16 cellular contexts compared by ENCODE assay signal in genomic region chr12:39405580-39405979, GRCh38. TPM values are rescaled to one million over a fixed set of nuclear protein-coding genes. Genes with fewer than 3 reads are reported as not detected.
A peak's percentile ranks its signal among the peaks of the same experiment; 100 is the strongest.
DNase-seq lines count a peak whose midpoint lies in the region; ATAC-seq and TF ChIP-seq lines count a peak whose summit lies in the region.
"Had no signal": no experiment of that assay in that cellular context is flagged by ENCODE, and none has a peak within 500 bp of the region (broad histone marks: within the 10 kb centered on the region; RNA-seq: fewer than 3 reads in every experiment).

No MANE protein-coding gene starts in this region.

- DNase-seq in activated T-cell treated with anti-CD3 and anti-CD28 coated beads, Interleukin-2, amount 50 U/mL, for 72 hours, result no peak
- DNase-seq in activated T-cell treated with anti-CD3 and anti-CD28 coated beads, Interleukin-2, amount 50 U/mL, for 24 hours, result no peak
- DNase-seq in foreskin melanocyte (peak; percentile 82), GM23248 (no peak)
- no peak for DNase-seq in activated CD4-positive, alpha-beta T cell treated with anti-CD3 and anti-CD28 coated beads for 4 hours
- DNase-seq: 8988T, DMS153, GOT3, NCI-H146, NCI-H226, PC-9 had no signal

- H3F3A ChIP-seq in GM23248 (ENCODE audit: insufficient read depth), result no peaks in the 10 kb centered on the region

- H3K9me3 ChIP-seq in OCI-LY3 (ENCODE audit: insufficient read depth, low read length) (no peaks in the 10 kb centered on the region), GM23248 (ENCODE audit: low read depth) (no peaks in the 10 kb centered on the region)
- H3K9me3 ChIP-seq: BLaER1 treated with 17β-estradiol and CSF1 and Interleukin-3, amounts not matched to agents 10 nM and 100 nM had no signal

- H3K4me3 Mint-ChIP-seq in activated T-cell treated with anti-CD3 and anti-CD28 coated beads, Interleukin-2, amount 50 U/mL, for 72 hours, result peak overlapping the region in 1 of 2 donors; percentile 58
- H3K4me3 Mint-ChIP-seq in activated T-cell treated with anti-CD3 and anti-CD28 coated beads, Interleukin-2, amount 50 U/mL, for 24 hours, result no peak overlapping the region

- H3K79me2 ChIP-seq in OCI-LY3 (ENCODE audit: low read length), result peaks cover 3% of the 10 kb centered on the region; the same call in 1 of the 2 replicates
- H3K79me2 ChIP-seq in GM23248 (ENCODE audit: insufficient read depth), result no peaks in the 10 kb centered on the region

- H2AFZ ChIP-seq in OCI-LY3 (ENCODE audit: low read depth, low read length), result no peak overlapping the region
- H2AFZ ChIP-seq in GM23248, result no peak overlapping the region
- H2AFZ ChIP-seq: PC-9 had no signal

- H3K4me3 ChIP-seq in OCI-LY3 (ENCODE audit: low read length), result no peak overlapping the region
- H3K4me3 ChIP-seq in GM23248, result no peak overlapping the region
- H3K4me3 ChIP-seq: BLaER1 treated with 17β-estradiol and CSF1 and Interleukin-3, amounts not matched to agents 10 nM and 100 nM; K562; PC-9 had no signal

- peak overlapping the region; percentile 26 for H3K4me2 ChIP-seq in OCI-LY3 (ENCODE audit: low read length)
- H3K4me2 ChIP-seq in GM23248 (ENCODE audit: unreplicated experiment), result no peak overlapping the region
- H3K4me2 ChIP-seq: BLaER1 treated with 17β-estradiol and CSF1 and Interleukin-3, amounts not matched to agents 10 nM and 100 nM; PC-9 had no signal

- WGBS in GM23248 (ENCODE audit: low coverage in 1 of 2, low lambda C conversion rate in 2 of 2, missing lambda C conversion rate in 2 of 2), 2 experiments, result 93% methylated on average over 3 of the region's 3 CpGs

- H3K27me3 ChIP-seq in OCI-LY3 (ENCODE audit: low read depth, low read length) (no peaks in the 10 kb centered on the region), GM23248 (replicated peaks; ENCODE audit: insufficient read depth) (no peaks in the 10 kb centered on the region)
- H3K27me3 ChIP-seq: BLaER1 treated with 17β-estradiol and CSF1 and Interleukin-3, amounts not matched to agents 10 nM and 100 nM had no signal

- H3K9me3 Mint-ChIP-seq in activated T-cell treated with anti-CD3 and anti-CD28 coated beads, Interleukin-2, amount 50 U/mL, for 72 hours, result no peaks in the 10 kb centered on the region
- H3K9me3 Mint-ChIP-seq in activated T-cell treated with anti-CD3 and anti-CD28 coated beads, Interleukin-2, amount 50 U/mL, for 24 hours, result no peaks in the 10 kb centered on the region

- H4K20me1 ChIP-seq in OCI-LY3 (ENCODE audit: insufficient read depth, low read length) (peaks cover 10% of the 10 kb centered on the region), GM23248 (ENCODE audit: insufficient read depth) (no peaks in the 10 kb centered on the region)
- H4K20me1 ChIP-seq: BLaER1 treated with 17β-estradiol and CSF1 and Interleukin-3, amounts not matched to agents 10 nM and 100 nM had no signal

- H3K4me1 ChIP-seq in OCI-LY3 (ENCODE audit: low read length), result peaks cover 51% of the 10 kb centered on the region
- no peaks in the 10 kb centered on the region for H3K4me1 ChIP-seq in GM23248 (ENCODE audit: insufficient read depth)

- H3K36me3 ChIP-seq in OCI-LY3 (replicated peaks; ENCODE audit: low read depth, low read length) (no peaks in the 10 kb centered on the region), GM23248 (ENCODE audit: low read depth) (no peaks in the 10 kb centered on the region)
- H3K36me3 ChIP-seq: BLaER1 treated with 17β-estradiol and CSF1 and Interleukin-3, amounts not matched to agents 10 nM and 100 nM had no signal

- H3K27me3 Mint-ChIP-seq in activated T-cell treated with anti-CD3 and anti-CD28 coated beads, Interleukin-2, amount 50 U/mL, for 72 hours (ENCODE audit: low read depth), result no peaks in the 10 kb centered on the region
- no peaks in the 10 kb centered on the region for H3K27me3 Mint-ChIP-seq in activated T-cell treated with anti-CD3 and anti-CD28 coated beads, Interleukin-2, amount 50 U/mL, for 24 hours

- in situ Hi-C loops in GM23248 (cut with MboI), result no loop called here

- no peaks in the 10 kb centered on the region for H3K36me3 Mint-ChIP-seq in activated T-cell treated with anti-CD3 and anti-CD28 coated beads, Interleukin-2, amount 50 U/mL, for 72 hours (ENCODE audit: insufficient read depth in 2 of 2)
- peaks cover 6% of the 10 kb centered on the region for H3K36me3 Mint-ChIP-seq in activated T-cell treated with anti-CD3 and anti-CD28 coated beads, Interleukin-2, amount 50 U/mL, for 24 hours (ENCODE audit: low read depth)

- H3K27ac ChIP-seq in OCI-LY3 (ENCODE audit: low read length) (no peak overlapping the region; the same call in 1 of the 2 replicates), temporal lobe (ENCODE audit: low read depth, low read length) (peak overlapping the region; percentile 1), GM23248 (no peak overlapping the region)
- H3K27ac ChIP-seq: BLaER1 treated with 17β-estradiol and CSF1 and Interleukin-3, amounts not matched to agents 10 nM and 100 nM; PC-9 had no signal

- peak in 1 of 2 donors; percentile 27 for ATAC-seq in activated T-cell treated with anti-CD3 and anti-CD28 coated beads, Interleukin-2, amount 50 U/mL, for 72 hours (replicated peaks in 1 of 2)
- no peak for ATAC-seq in GM18868 (IDR thresholded peaks at IDR 0.05; ENCODE audit: unreplicated experiment)
- ATAC-seq: K562 had no signal

- H3K9me2 ChIP-seq in GM23248 (ENCODE audit: insufficient read depth), result no peaks in the 10 kb centered on the region

- TF ChIP-seq CTCF in OCI-LY3 (IDR thresholded peaks at IDR 0.05; ENCODE audit: low read depth, low read length), result no peak

- H3K27ac Mint-ChIP-seq in activated T-cell treated with anti-CD3 and anti-CD28 coated beads, Interleukin-2, amount 50 U/mL, for 72 hours, result peak overlapping the region; percentile 58
- no peak overlapping the region for H3K27ac Mint-ChIP-seq in activated T-cell treated with anti-CD3 and anti-CD28 coated beads, Interleukin-2, amount 50 U/mL, for 24 hours

- H3K4me1 Mint-ChIP-seq in activated T-cell treated with anti-CD3 and anti-CD28 coated beads, Interleukin-2, amount 50 U/mL, for 72 hours (ENCODE audit: low read depth), result peaks cover 24% of the 10 kb centered on the region
- H3K4me1 Mint-ChIP-seq in activated T-cell treated with anti-CD3 and anti-CD28 coated beads, Interleukin-2, amount 50 U/mL, for 24 hours (ENCODE audit: low read depth), result peaks cover 19% of the 10 kb centered on the region

- no peak overlapping the region for H3K9ac ChIP-seq in OCI-LY3 (ENCODE audit: low read length)
- H3K9ac ChIP-seq in GM23248, result no peak overlapping the region
- H3K9ac ChIP-seq: BLaER1 treated with 17β-estradiol and CSF1 and Interleukin-3, amounts not matched to agents 10 nM and 100 nM had no signal

RNA-seq across cellular contexts. Expression of gene KIF21A, which starts 37.3 kb away (rescaled TPM):
- 10 to 100 TPM; 24.8 to 26.4 TPM for total RNA-seq in activated T-cell treated with anti-CD3 and anti-CD28 coated beads, Interleukin-2, amount 50 U/mL, for 72 hours
- 154 TPM for total RNA-seq in temporal lobe
- 2.4 and 3.7 TPM in 2 replicates for total RNA-seq in GM23248 (2014; rRNA removed; shearing (Covaris generic))
- polyA plus RNA-seq in GM23248 (2016; fragmentation: Nextera tagmentation; extraction: Ambion mirVana), result 1.1 and 1.4 TPM in 2 replicates
